8 cellular contexts compared by ENCODE assay signal in genomic region chr21:31730687-31731111, GRCh38. TPM values are rescaled to one million over a fixed set of nuclear protein-coding genes. Genes with fewer than 3 reads are reported as not detected.
DNase-seq lines count a peak whose midpoint lies in the region; ATAC-seq, FAIRE-seq and TF ChIP-seq lines count a peak whose summit lies in the region.

No MANE protein-coding gene starts in this region.

- no peak for FAIRE-seq in K562 (lab: Jason Lieb, UNC)
- FAIRE-seq in kidney (lab: Jason Lieb, UNC), result no peak

- peak overlapping the region; percentile 94 for H3K27ac ChIP-seq in K562 (ENCODE audit: extremely low read depth, low read depth, low read length)
- peak overlapping the region; percentile 90 to 93 for H3K27ac ChIP-seq in kidney (ENCODE audit: low read depth in 2 of 2, low read length in 2 of 2)
- peak overlapping the region; percentile 95 for H3K27ac ChIP-seq in subcutaneous abdominal adipose tissue (ENCODE audit: low read depth, low read length)

- no peak for TF ChIP-seq CTCF in K562 (IDR thresholded peaks at IDR 0.05 in 2 of 3, conservative IDR thresholded peaks at IDR 0.05 in 1 of 3; ENCODE audit: insufficient read depth in 2 of 3, low read depth in 1 of 3, low read length in 3 of 3)
- TF ChIP-seq CTCF in kidney (IDR thresholded peaks at IDR 0.05; ENCODE audit: borderline replicate concordance, extremely low read depth, insufficient read depth), result no peak

- TF ChIP-seq POLR2A in K562 (conservative IDR thresholded peaks at IDR 0.05), result no peak

- H3K4me3 ChIP-seq in MG63 (peak overlapping the region; percentile 81), K562 (peak overlapping the region; percentile 93), kidney (ENCODE audit: low read length in 2 of 2) (peak overlapping the region; percentile 78 to 92), subcutaneous abdominal adipose tissue (ENCODE audit: low read depth in 1 of 5, low read length in 5 of 5) (peak overlapping the region; percentile 79 to 90 (median 87))

- intact Hi-C loops in K562 (cut with micrococcal nuclease), result no loop called here
- intact Hi-C loops in kidney (cut with DNase I), result no loop called here

- H3K4me1 ChIP-seq in K562 (replicated peaks in 1 of 2; ENCODE audit: control insufficient read depth in 2 of 2, insufficient read depth in 2 of 2, low read length in 2 of 2) (peaks cover 39 to 41% of the 10 kb centered on the region in 2 experiments; a peak in 4 of 5 replicates), kidney (ENCODE audit: control insufficient read depth in 1 of 2, insufficient read depth in 1 of 2, low read depth in 1 of 2, low read length in 2 of 2) (peaks cover 15 to 26% of the 10 kb centered on the region in 2 donors), subcutaneous abdominal adipose tissue (ENCODE audit: control insufficient read depth in 5 of 5, insufficient read depth in 5 of 5, low read length in 5 of 5) (peaks cover 5 to 44% (median 36%) of the 10 kb centered on the region in 5 donors)

- H3K9me1 ChIP-seq in K562 (ENCODE audit: control insufficient read depth, insufficient read depth, low read length), result no peaks in the 10 kb centered on the region

- TF ChIP-seq RAD21 in K562 (CRISPR knock-in tag; conservative IDR thresholded peaks at IDR 0.05 in 1 of 2, IDR thresholded peaks at IDR 0.05 in 1 of 2), result no peak

- H3K79me2 ChIP-seq in K562 (ENCODE audit: control insufficient read depth, insufficient read depth, low read length), result peaks cover 81% of the 10 kb centered on the region

- BruUV-seq in K562 (replicated peaks; lab: Mats Ljungman, UMichigan), result no TSS peak

- peaks cover 32% of the 10 kb centered on the region for H4K20me1 ChIP-seq in K562 (replicated peaks; ENCODE audit: control insufficient read depth, insufficient read depth, low read length)

- TF ChIP-seq EP300 in K562 (IDR thresholded peaks at IDR 0.05; ENCODE audit: low read length), result no peak

- POLR2A ChIA-PET in K562 (lab: Yijun Ruan, JAX), result interaction anchor here (0.6 to 1.7 kb wide), 3 partner anchors 10 to 107 kb away, joined by 3 to 8 read pairs (median 3); no protein-coding TSS in a partner anchor

- CTCF ChIA-PET in K562 (lab: Yijun Ruan, JAX; ENCODE audit: low intra/inter-chr PET ratio), result interaction anchor here (0.7 kb wide), 1 partner anchor 52 kb away, joined by 3 read pairs; no protein-coding TSS in a partner anchor

- H3K9me3 ChIP-seq in MG63 (no peaks in the 10 kb centered on the region), K562 (replicated peaks; ENCODE audit: control insufficient read depth, insufficient read depth, low read depth, low read length) (no peaks in the 10 kb centered on the region), kidney (ENCODE audit: control insufficient read depth in 1 of 2, low read length in 2 of 2) (no peaks in the 10 kb centered on the region), subcutaneous abdominal adipose tissue (ENCODE audit: control insufficient read depth in 5 of 5, low read length in 5 of 5) (no peaks in the 10 kb centered on the region)

- H3K27me3 ChIP-seq in MG63, result no peaks in the 10 kb centered on the region
- H3K27me3 ChIP-seq in K562 (ENCODE audit: control insufficient read depth in 2 of 2, insufficient read depth in 2 of 2, low read length in 2 of 2), result no peaks in the 10 kb centered on the region
- no peaks in the 10 kb centered on the region for H3K27me3 ChIP-seq in subcutaneous abdominal adipose tissue (ENCODE audit: control insufficient read depth in 5 of 5, insufficient read depth in 4 of 5, low read length in 5 of 5)

- in situ Hi-C loops in K562 (cut with MboI), result no loop called here

- WGBS in K562 (ENCODE audit: insufficient coverage, low coverage, missing lambda C conversion rate), result 2% methylated on average over 17 of the region's 17 CpGs

- ATAC-seq in K562 (peak; percentile 13), HG03280 (IDR thresholded peaks at IDR 0.05; ENCODE audit: unreplicated experiment) (no peak)

- DNase-seq in NCI-H1105 treated with DMSO at 0.1 percent for 48 hours (lab: John Stamatoyannopoulos, UW) (peak; percentile 15), NCI-H1105 (lab: John Stamatoyannopoulos, UW) (no peak), MG63 (peak; percentile 12), K562 (ENCODE audit: extremely low read depth in 1 of 4, low spot score in 3 of 4) (peak in 2 of 4 experiments; percentile 57 to 59), kidney (no peak), T-helper 9 cell (no peak)

- H2AFZ ChIP-seq in K562 (ENCODE audit: low read depth, low read length), result no peak overlapping the region

- peak overlapping the region; percentile 86 for H3K4me2 ChIP-seq in K562 (ENCODE audit: insufficient read depth, low read length)

- peaks cover 47% of the 10 kb centered on the region for H3K36me3 ChIP-seq in MG63
- peaks cover 36% of the 10 kb centered on the region; the same call in 2 of the 3 replicates for H3K36me3 ChIP-seq in K562 (ENCODE audit: control insufficient read depth, insufficient read depth, low read length)
- H3K36me3 ChIP-seq in kidney (ENCODE audit: control insufficient read depth in 1 of 2, insufficient read depth in 2 of 2, low read length in 2 of 2), result no peaks in the 10 kb centered on the region
- H3K36me3 ChIP-seq in subcutaneous abdominal adipose tissue (ENCODE audit: control insufficient read depth in 5 of 5, insufficient read depth in 5 of 5, low read length in 5 of 5), result no peaks in the 10 kb centered on the region

- peak overlapping the region; percentile 90 to 97 for H3K9ac ChIP-seq in K562 (ENCODE audit: insufficient read depth in 1 of 2, low read depth in 2 of 2, low read length in 2 of 2)
- peak overlapping the region; percentile 59 to 74 for H3K9ac ChIP-seq in kidney (ENCODE audit: low read length in 2 of 2)
- peak overlapping the region; percentile 63 to 94 (median 81) for H3K9ac ChIP-seq in subcutaneous abdominal adipose tissue (ENCODE audit: low read length in 5 of 5)

TF ChIP-seq in K562, 482 proteins besides CTCF, POLR2A, EP300 and RAD21 (continues in another document):
- TF ChIP-seq ZNF518B (CRISPR knock-in tag; IDR thresholded peaks at IDR 0.05), result peak; percentile 21; the same call in 1 of the 2 replicates
- 0 out of 4 replicates have a peak, but pooled peaks of 1 of the 2 experiments have one; percentile 55 for TF ChIP-seq SIN3A (IDR thresholded peaks at IDR 0.05; ENCODE audit: borderline replicate concordance in 2 of 2, control insufficient read depth in 1 of 2, low read depth in 2 of 2, low read length in 2 of 2)

RNA-seq across cellular contexts. Expression of gene SCAF4, which starts 1.2 kb away (rescaled TPM):
- 2.2 and 3.5 TPM in 2 replicates for total RNA-seq in MG63 (2014; rRNA removed; shearing (Covaris generic); ENCODE audit: low replicate concordance)
- total RNA-seq in K562 (2011; cell fraction: chromatin; rRNA removed; ENCODE audit: low replicate concordance), result 94.8 and 259 TPM in 2 replicates
- total RNA-seq in K562 (2011; cell fraction: nucleolus; rRNA removed), result 49.9 and 60.1 TPM in 2 replicates
- 124 and 178 TPM in 2 replicates for total RNA-seq in K562 (2011; cell fraction: nucleoplasm; rRNA removed)
- total RNA-seq in K562 (2014; rRNA removed) (11.6 and 14.9 TPM in 2 replicates), K562 (2014; rRNA removed; fragmentation: Illumina TruSeq; extraction: Trizol) (17.2 and 18.8 TPM in 2 replicates), K562 (2015; rRNA removed; fragmentation: Illumina TruSeq; extraction: Trizol) (14.4 and 16.0 TPM in 2 replicates), K562 (2021) (52.2 and 55.7 TPM in 2 replicates), kidney (30.6 TPM)
- polyA plus RNA-seq in K562 (2011; rRNA removed) (27.3 and 33.9 TPM in 2 replicates), K562 (2014; fragmentation: Illumina TruSeq; extraction: Trizol) (44.2 and 48.2 TPM in 2 replicates), K562 (2014; fragmentation: Nextera tagmentation; extraction: Ambion mirVana) (1 to 10 TPM; 2.3 to 5.1 TPM), K562 (2014; rRNA removed) (28.3 and 30.3 TPM in 2 replicates), kidney (ENCODE audit: insufficient read depth, low read depth, low replicate concordance) (7.4 TPM)
- 13.0 and 21.8 TPM in 2 replicates for polyA plus RNA-seq in K562 (2011; cell fraction: cytosol; rRNA removed)
- polyA plus RNA-seq in K562 (2011; cell fraction: nucleus; rRNA removed), result 85.0 and 99.6 TPM in 2 replicates
- 28.1 and 29.3 TPM in 2 replicates for polyA plus RNA-seq in K562 (2012)
- polyA minus RNA-seq in K562 (2011; rRNA and poly(A)+ RNA removed), result 34.5 and 35.1 TPM in 2 replicates
- polyA minus RNA-seq in K562 (2011; cell fraction: cytosol; rRNA and poly(A)+ RNA removed), result 24.8 and 25.2 TPM in 2 replicates
- 71.0 and 80.2 TPM in 2 replicates for polyA minus RNA-seq in K562 (2011; cell fraction: nucleus; rRNA and poly(A)+ RNA removed)

Comparison
In these comparisons a context has a peak if more than half of its experiments do, and no peak if none do; other contexts are left out.
1. DNase-seq: peak in NCI-H1105 treated with DMSO at 0.1 percent for 48 hours (single experiment) and MG63 (single experiment); none in NCI-H1105 (single experiment), kidney (single experiment) and T-helper 9 cell (single experiment).
2. Peak in every context shown above with its lines, with median percentiles within 50 percentile points of each other: H3K4me3 ChIP-seq, H3K27ac ChIP-seq and H3K9ac ChIP-seq.